ENCODE assay signal across 16 cellular contexts in genomic region chr7:151117565-151117964, GRCh38. TPM values are rescaled to one million over a fixed set of nuclear protein-coding genes. Genes with fewer than 3 reads are reported as not detected.
DNase-seq lines count a peak whose midpoint lies in the region; ATAC-seq and TF ChIP-seq lines count a peak whose summit lies in the region.
"Had no signal": no experiment of that assay in that cellular context is flagged by ENCODE, and none has a peak within 500 bp of the region (broad histone marks: within the 10 kb centered on the region; RNA-seq: fewer than 3 reads in every experiment).

No MANE protein-coding gene starts in this region.

- TF ChIP-seq CTCF in MCF 10A (IDR thresholded peaks at IDR 0.05; ENCODE audit: unreplicated experiment) (no peak), breast epithelium (IDR thresholded peaks at IDR 0.05) (no peak)

- H3K27me3 ChIP-seq in breast epithelium (no peaks in the 10 kb centered on the region), GM23248 (replicated peaks; ENCODE audit: insufficient read depth) (no peaks in the 10 kb centered on the region)
- H3K27me3 ChIP-seq: colonic mucosa had no signal

- no peak for TF ChIP-seq POLR2A in breast epithelium (IDR thresholded peaks at IDR 0.05)

- H3K27ac Mint-ChIP-seq in MCF 10A (ENCODE audit: low read depth, unreplicated experiment): no peak overlapping the region
- H3K27ac Mint-ChIP-seq in activated naive CD8-positive, alpha-beta T cell treated with anti-CD3 and anti-CD28 coated beads for 36 hours: peak overlapping the region; percentile 63

- H3F3A ChIP-seq in GM23248 (ENCODE audit: insufficient read depth): peaks cover 13% of the 10 kb centered on the region

- BruUV-seq in MCF 10A (replicated peaks; lab: Mats Ljungman, UMichigan): TSS peak; percentile 14

- H3K36me3 Mint-ChIP-seq in MCF 10A (ENCODE audit: insufficient read depth, unreplicated experiment): peaks cover 43% of the 10 kb centered on the region
- H3K36me3 Mint-ChIP-seq in activated naive CD8-positive, alpha-beta T cell treated with anti-CD3 and anti-CD28 coated beads for 36 hours: no peaks in the 10 kb centered on the region

- H3K4me1 ChIP-seq in breast epithelium (peaks cover 0 to 4% of the 10 kb centered on the region in 2 donors), GM23248 (ENCODE audit: insufficient read depth) (peaks cover 13% of the 10 kb centered on the region)

- no peak overlapping the region for H2AFZ ChIP-seq in GM23248

- H3K4me3 ChIP-seq in breast epithelium (no peak overlapping the region), GM23248 (no peak overlapping the region)
- H3K4me3 ChIP-seq: colonic mucosa had no signal

- H3K27ac ChIP-seq in breast epithelium: no peak overlapping the region
- H3K27ac ChIP-seq in GM23248: no peak overlapping the region
- H3K27ac ChIP-seq: colonic mucosa, neutrophil had no signal

- H3K4me3 Mint-ChIP-seq in MCF 10A (ENCODE audit: unreplicated experiment): no peak overlapping the region
- H3K4me3 Mint-ChIP-seq in activated naive CD8-positive, alpha-beta T cell treated with anti-CD3 and anti-CD28 coated beads for 36 hours: peak overlapping the region; percentile 51

- H3K9me3 Mint-ChIP-seq in MCF 10A (ENCODE audit: unreplicated experiment): no peaks in the 10 kb centered on the region
- no peaks in the 10 kb centered on the region for H3K9me3 Mint-ChIP-seq in activated naive CD8-positive, alpha-beta T cell treated with anti-CD3 and anti-CD28 coated beads for 36 hours

- intact Hi-C loops in MCF 10A (cut with micrococcal nuclease): no loop called here
- intact Hi-C loops in breast epithelium (cut with DNase I; ENCODE audit: low total_unique reads): loop anchor here (5.0 to 10.0 kb wide), 2 partner anchors 103 to 1855 kb away; partner anchors contain the start of gene ZNF783

- in situ Hi-C loops in GM23248 (cut with MboI): no loop called here

- no peak overlapping the region for H3K4me2 ChIP-seq in GM23248 (ENCODE audit: unreplicated experiment)

- H3K9me2 ChIP-seq in GM23248 (ENCODE audit: insufficient read depth): no peaks in the 10 kb centered on the region

- H3K9me3 ChIP-seq in breast epithelium (no peaks in the 10 kb centered on the region), GM23248 (ENCODE audit: low read depth) (no peaks in the 10 kb centered on the region)
- H3K9me3 ChIP-seq: colonic mucosa, neutrophil had no signal

- CTCF ChIA-PET in MCF 10A (lab: Yijun Ruan, JAX): interaction anchor here (0.5 kb wide), 1 partner anchor 323 kb away, joined by 3 read pairs; no protein-coding TSS in a partner anchor

- peaks cover 28% of the 10 kb centered on the region for H3K4me1 Mint-ChIP-seq in MCF 10A (ENCODE audit: insufficient read depth, unreplicated experiment)
- peaks cover 3% of the 10 kb centered on the region for H3K4me1 Mint-ChIP-seq in activated naive CD8-positive, alpha-beta T cell treated with anti-CD3 and anti-CD28 coated beads for 36 hours

- H3K9ac ChIP-seq in GM23248: no peak overlapping the region

- ATAC-seq in HG03025 (IDR thresholded peaks at IDR 0.05; ENCODE audit: low FRiP score, unreplicated experiment): no peak

- no peaks in the 10 kb centered on the region for H3K27me3 Mint-ChIP-seq in MCF 10A (ENCODE audit: insufficient read depth, unreplicated experiment)
- peaks cover 16% of the 10 kb centered on the region for H3K27me3 Mint-ChIP-seq in activated naive CD8-positive, alpha-beta T cell treated with anti-CD3 and anti-CD28 coated beads for 36 hours

- DNase-seq in MCF 10A (ENCODE audit: unreplicated experiment) (no peak), breast epithelium (ENCODE audit: low spot score in 2 of 2) (no peak), T-helper 9 cell (peak; percentile 38), SKM-1 (lab: John Stamatoyannopoulos, UW; ENCODE audit: unreplicated experiment) (no peak), GM23248 (no peak)
- DNase-seq in activated naive CD8-positive, alpha-beta T cell treated with anti-CD3 and anti-CD28 coated beads for 36 hours: no peak
- peak; percentile 37 for DNase-seq in stimulated activated CD8-positive, alpha-beta memory T cell treated with anti-CD3 and anti-CD28 coated beads, Interleukin-4, amount 100 ng/mL, for 48 hours
- DNase-seq: colonic mucosa, DMS53, KG1, NCI-H2029, NCI-H774 had no signal

- H4K20me1 ChIP-seq in GM23248 (ENCODE audit: insufficient read depth): no peaks in the 10 kb centered on the region

- H3K36me3 ChIP-seq in breast epithelium (peaks cover 10% of the 10 kb centered on the region), GM23248 (ENCODE audit: low read depth) (no peaks in the 10 kb centered on the region; the same call in 1 of the 2 replicates)
- H3K36me3 ChIP-seq: colonic mucosa had no signal

- POLR2A ChIA-PET in MCF 10A (lab: Yijun Ruan, JAX): interaction anchor here (1.2 kb wide), 1 partner anchor 27 kb away, joined by 3 read pairs; no protein-coding TSS in a partner anchor

- peaks cover 35% of the 10 kb centered on the region for H3K79me2 ChIP-seq in GM23248 (ENCODE audit: insufficient read depth)

- 97 to 98% methylated on average over 12 of the region's 12 CpGs for WGBS in GM23248 (ENCODE audit: low coverage in 1 of 2, low lambda C conversion rate in 2 of 2, missing lambda C conversion rate in 2 of 2), 2 experiments

RNA-seq across cellular contexts. Expression of gene AGAP3, which starts 31.3 kb away (rescaled TPM):
- total RNA-seq in MCF 10A (2022) (95.6 and 138 TPM in 2 replicates), breast epithelium (10 to 100 TPM; 47.2 to 58.1 (median 55.1) TPM)
- total RNA-seq in activated naive CD8-positive, alpha-beta T cell treated with anti-CD3 and anti-CD28 coated beads for 36 hours: 10 to 100 TPM; 24.8 to 25.3 TPM
- total RNA-seq in GM23248 (2014; rRNA removed; shearing (Covaris generic)): 37.8 and 43.3 TPM in 2 replicates
- polyA plus RNA-seq in GM23248 (2016; fragmentation: Nextera tagmentation; extraction: Ambion mirVana): 10.3 and 10.5 TPM in 2 replicates

RNA-seq across cellular contexts. Expression of gene TMUB1, which starts 34.3 kb away (rescaled TPM):
- total RNA-seq in MCF 10A (2022) (25.7 and 30.1 TPM in 2 replicates), breast epithelium (10 to 100 TPM; 32.1 to 36.1 (median 35.0) TPM)
- total RNA-seq in activated naive CD8-positive, alpha-beta T cell treated with anti-CD3 and anti-CD28 coated beads for 36 hours: 10 to 100 TPM; 59.2 to 59.3 TPM
- total RNA-seq in GM23248 (2014; rRNA removed; shearing (Covaris generic)): 33.6 and 43.3 TPM in 2 replicates
- 19.9 and 20.4 TPM in 2 replicates for polyA plus RNA-seq in GM23248 (2016; fragmentation: Nextera tagmentation; extraction: Ambion mirVana)

RNA-seq across cellular contexts. Expression of gene FASTK, which starts 37.0 kb away (rescaled TPM):
- total RNA-seq in MCF 10A (2022) (79.3 and 83.6 TPM in 2 replicates), breast epithelium (10 to 100 TPM; 45.6 to 63.5 (median 60.0) TPM)
- total RNA-seq in activated naive CD8-positive, alpha-beta T cell treated with anti-CD3 and anti-CD28 coated beads for 36 hours: 10 to 100 TPM; 65.9 to 68.7 TPM
- total RNA-seq in GM23248 (2014; rRNA removed; shearing (Covaris generic)): 141 and 145 TPM in 2 replicates
- polyA plus RNA-seq in GM23248 (2016; fragmentation: Nextera tagmentation; extraction: Ambion mirVana): 109 and 111 TPM in 2 replicates

RNA-seq across cellular contexts. Expression of gene GBX1, which starts 49.9 kb away (rescaled TPM):
- total RNA-seq in MCF 10A (2022) (not detected in 2 replicates), breast epithelium (not detected)
- not detected for total RNA-seq in activated naive CD8-positive, alpha-beta T cell treated with anti-CD3 and anti-CD28 coated beads for 36 hours
- total RNA-seq in GM23248 (2014; rRNA removed; shearing (Covaris generic)): not detected in 2 replicates
- polyA plus RNA-seq in GM23248 (2016; fragmentation: Nextera tagmentation; extraction: Ambion mirVana): not detected in 2 replicates
- total RNA-seq: colonic mucosa, lung microvascular endothelial cell, skeletal muscle tissue had no signal

RNA-seq across cellular contexts. Expression of gene SLC4A2, which starts 58.2 kb away (rescaled TPM):
- total RNA-seq in MCF 10A (2022) (112 and 114 TPM in 2 replicates), breast epithelium (100 to 1,000 TPM in 1 of 3 donors, 10 to 100 TPM in 2; 83.2 to 101 (median 92.8) TPM)
- total RNA-seq in activated naive CD8-positive, alpha-beta T cell treated with anti-CD3 and anti-CD28 coated beads for 36 hours: 10 to 100 TPM; 66.5 to 69.1 TPM
- 80.3 and 94.6 TPM in 2 replicates for total RNA-seq in GM23248 (2014; rRNA removed; shearing (Covaris generic))
- 59.4 and 61.2 TPM in 2 replicates for polyA plus RNA-seq in GM23248 (2016; fragmentation: Nextera tagmentation; extraction: Ambion mirVana)

Comparison
In these comparisons a context has a peak if more than half of its experiments do, and no peak if none do; other contexts are left out.
1. DNase-seq: peak in T-helper 9 cell (single experiment) and stimulated activated CD8-positive, alpha-beta memory T cell treated with anti-CD3 and anti-CD28 coated beads, Interleukin-4, amount 100 ng/mL, for 48 hours (single experiment); none in MCF 10A (single experiment), breast epithelium (0 of 2), activated naive CD8-positive, alpha-beta T cell treated with anti-CD3 and anti-CD28 coated beads for 36 hours (single experiment), SKM-1 (single experiment) and GM23248 (single experiment).